ENCODE assay signal across 29 cellular contexts in the genomic region with DNA sequence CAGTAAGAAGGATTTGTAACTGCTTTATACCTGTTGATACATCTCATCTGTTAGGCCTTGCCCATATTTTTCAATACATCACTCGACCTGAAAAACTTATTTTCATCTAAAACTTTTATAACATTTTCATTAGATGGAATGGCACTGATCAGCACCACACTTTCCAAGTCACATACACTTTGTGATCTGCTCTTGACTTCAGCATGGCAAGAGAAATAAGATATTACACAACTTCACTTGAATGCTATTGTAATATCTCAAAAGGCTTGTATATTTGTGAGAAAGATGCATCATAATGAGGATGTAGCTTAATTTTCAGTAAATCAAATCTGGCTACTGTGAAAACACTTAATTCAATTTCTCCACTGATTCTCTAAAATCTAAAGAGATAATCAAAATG.
"Had no signal": no experiment of that assay in that cellular context is flagged by ENCODE, and none has a peak within 500 bp of the region (broad histone marks: within the 10 kb centered on the region; RNA-seq: fewer than 3 reads in every experiment).

No MANE protein-coding gene starts in this region.

- H3K36me3 ChIP-seq: ascending aorta, MG63 had no signal

- ATAC-seq: activated CD8-positive, alpha-beta memory T cell treated with anti-CD3 and anti-CD28 coated beads, Interleukin-2, amount 10 ng/mL, durations not matched to agents 7 days and 5 days; activated naive CD4-positive, alpha-beta T cell treated with anti-CD3 and anti-CD28 coated beads, Interleukin-2, amount 50 U/mL, for 72 hours; activated naive CD8-positive, alpha-beta T cell treated with anti-CD3 and anti-CD28 coated beads, Interleukin-2, amount 50 U/mL, for 24 hours; body of pancreas; T-helper 17 cell; WTC11 had no signal

- H3K4me2 ChIP-seq: PC-9 had no signal

- H3K4me3 Mint-ChIP-seq: activated CD4-positive, alpha-beta T cell treated with anti-CD3 and anti-CD28 coated beads, Interleukin-2, amount 10 ng/mL, durations not matched to agents 24 days and 14 days; activated CD8-positive, alpha-beta memory T cell treated with anti-CD3 and anti-CD28 coated beads, Interleukin-2, amount 10 ng/mL, durations not matched to agents 7 days and 5 days; activated naive CD8-positive, alpha-beta T cell treated with anti-CD3 and anti-CD28 coated beads, Interleukin-2, amount 50 U/mL, for 24 hours; activated T-cell treated with anti-CD3 and anti-CD28 coated beads, Interleukin-2, amount 50 U/mL, for 24 hours; activated T-helper 1 cell treated with anti-CD3 and anti-CD28 coated beads, Interleukin-12 subunit alpha, Interleukin-12 subunit beta, Interleukin-2, Interleukin-4 antibody, amounts not matched to agents 30 ng/mL and 10 ng/mL and 1 ng/mL, durations not matched to agents 14 hours and 24 hours and 36 hours; T-helper 17 cell; WTC11 had no signal

- H3K4me1 Mint-ChIP-seq: activated CD8-positive, alpha-beta memory T cell treated with anti-CD3 and anti-CD28 coated beads, Interleukin-2, amount 10 ng/mL, durations not matched to agents 7 days and 5 days; WTC11 had no signal

- H3K4me3 ChIP-seq: ascending aorta, body of pancreas, MG63, PC-9 had no signal

- FAIRE-seq: bronchial epithelial cell had no signal

- H2AFZ ChIP-seq: PC-9 had no signal

- H3K27ac Mint-ChIP-seq: activated CD4-positive, alpha-beta T cell treated with anti-CD3 and anti-CD28 coated beads, Interleukin-2, amount 10 ng/mL, durations not matched to agents 24 days and 14 days; activated CD8-positive, alpha-beta memory T cell treated with anti-CD3 and anti-CD28 coated beads, Interleukin-2, amount 10 ng/mL, durations not matched to agents 7 days and 5 days; activated naive CD4-positive, alpha-beta T cell treated with anti-CD3 and anti-CD28 coated beads, Interleukin-2, amount 50 U/mL, for 72 hours; activated naive CD8-positive, alpha-beta T cell treated with anti-CD3 and anti-CD28 coated beads, Interleukin-2, amount 50 U/mL, for 24 hours; activated T-cell treated with anti-CD3 and anti-CD28 coated beads, Interleukin-2, amount 50 U/mL, for 24 hours; activated T-helper 1 cell treated with anti-CD3 and anti-CD28 coated beads, Interleukin-12 subunit alpha, Interleukin-12 subunit beta, Interleukin-2, Interleukin-4 antibody, amounts not matched to agents 30 ng/mL and 10 ng/mL and 1 ng/mL, durations not matched to agents 14 hours and 24 hours and 36 hours; T-helper 17 cell; WTC11 had no signal

- H3K27ac ChIP-seq: ascending aorta, body of pancreas, PC-9 had no signal

- H3K9me3 ChIP-seq: body of pancreas had no signal

- H3K27me3 ChIP-seq: ascending aorta, body of pancreas, MG63 had no signal

- DNase-seq: activated CD4-positive, alpha-beta T cell treated with anti-CD3 and anti-CD28 coated beads, Interleukin-2, amount 10 ng/mL, durations not matched to agents 24 days and 14 days; activated CD4-positive, alpha-beta T cell treated with anti-CD3 and anti-CD28 coated beads, Interleukin-2, amount 50 U/mL, for 48 hours; activated CD4-positive, CD25-positive, alpha-beta regulatory T cell treated with anti-CD3 and anti-CD28 coated beads, Interleukin-2, amount 50 U/mL, for 72 hours; activated CD8-positive, alpha-beta memory T cell treated with anti-CD3 and anti-CD28 coated beads, Interleukin-2, amount 10 ng/mL, durations not matched to agents 7 days and 5 days; activated effector memory CD4-positive, alpha-beta T cell treated with Interleukin-2 at 50 U/mL for 16 hours; activated naive CD4-positive, alpha-beta T cell; activated naive CD8-positive, alpha-beta T cell treated with anti-CD3 and anti-CD28 coated beads, Interleukin-2, amount 50 U/mL, for 24 hours; activated T-cell treated with anti-CD3 and anti-CD28 coated beads, Interleukin-2, amount 50 U/mL, for 24 hours; amniotic stem cell; body of pancreas; central memory CD4-positive, alpha-beta T cell; cortex of kidney; MG63; NCI-H1417; NCI-H1694; NCI-H2029 treated with DMSO at 0.1 percent for 48 hours; NCI-H345; NCI-H510A; NCI-H69; NK-92 treated with Interleukin-12 subunit alpha and Interleukin-12 subunit beta, amount 100 ng/mL, for 24 hours; SHP77 treated with DMSO at 0.1 percent for 48 hours; T-helper 17 cell; T-helper 9 cell had no signal

- H3K4me1 ChIP-seq: ascending aorta, body of pancreas had no signal

- H3K27me3 Mint-ChIP-seq: activated CD4-positive, alpha-beta T cell treated with anti-CD3 and anti-CD28 coated beads, Interleukin-2, amount 10 ng/mL, durations not matched to agents 24 days and 14 days; activated CD8-positive, alpha-beta memory T cell treated with anti-CD3 and anti-CD28 coated beads, Interleukin-2, amount 10 ng/mL, durations not matched to agents 7 days and 5 days; activated naive CD8-positive, alpha-beta T cell treated with anti-CD3 and anti-CD28 coated beads, Interleukin-2, amount 50 U/mL, for 24 hours; activated T-cell treated with anti-CD3 and anti-CD28 coated beads, Interleukin-2, amount 50 U/mL, for 24 hours; T-helper 17 cell had no signal
